24 cellular contexts compared by ENCODE assay signal in genomic region chr1:74368335-74368734, GRCh38.
"Had no signal": no experiment of that assay in that cellular context is flagged by ENCODE, and none has a peak within 500 bp of the region (broad histone marks: within the 10 kb centered on the region; RNA-seq: fewer than 3 reads in every experiment).

No MANE protein-coding gene starts in this region.

- H3K4me1 ChIP-seq: neural progenitor cell, upper lobe of left lung had no signal

- H3K4me3 Mint-ChIP-seq: activated B cell treated with CpG ODN at 0.5 μM for 24 hours; activated CD4-positive, alpha-beta T cell treated with anti-CD3 and anti-CD28 coated beads for 36 hours; activated naive CD4-positive, alpha-beta T cell treated with anti-CD3 and anti-CD28 coated beads, Interleukin-2, amount 10 ng/mL, durations not matched to agents 7 days and 5 days; activated T-cell treated with anti-CD3 and anti-CD28 coated beads, Interleukin-2, amount 50 U/mL, for 4 hours; brain; dendritic cell treated with granulocyte-macrophage colony-stimulating factor and Interleukin-4, amounts not matched to agents 40 ng/mL and 50 ng/mL, for 4 days; mesothelial cell of epicardium; naive thymus-derived CD8-positive, alpha-beta T cell; neural progenitor cell; T-helper 1 cell treated with Interleukin-12 subunit alpha and Interleukin-12 subunit beta and Interleukin-4 antibody, amounts not matched to agents 30 μg/mL and 1 μg/mL, for 36 hours had no signal

- H3K4me3 ChIP-seq: hepatocyte, neural progenitor cell, sigmoid colon, upper lobe of left lung had no signal

- H3K4me1 Mint-ChIP-seq: activated B cell treated with CpG ODN at 0.5 μM for 24 hours; activated CD4-positive, alpha-beta T cell treated with anti-CD3 and anti-CD28 coated beads for 36 hours; activated naive CD4-positive, alpha-beta T cell treated with anti-CD3 and anti-CD28 coated beads, Interleukin-2, amount 10 ng/mL, durations not matched to agents 7 days and 5 days; naive thymus-derived CD8-positive, alpha-beta T cell; neural progenitor cell had no signal

- H2AFZ ChIP-seq: hepatocyte, neural progenitor cell had no signal

- H3K36me3 ChIP-seq: neural progenitor cell, upper lobe of left lung had no signal

- H3K9me3 Mint-ChIP-seq: activated B cell treated with CpG ODN at 0.5 μM for 24 hours; activated naive CD4-positive, alpha-beta T cell treated with anti-CD3 and anti-CD28 coated beads, Interleukin-2, amount 10 ng/mL, durations not matched to agents 7 days and 5 days; activated T-cell treated with anti-CD3 and anti-CD28 coated beads, Interleukin-2, amount 50 U/mL, for 4 hours; dendritic cell treated with granulocyte-macrophage colony-stimulating factor and Interleukin-4, amounts not matched to agents 40 ng/mL and 50 ng/mL, for 4 days; T-helper 1 cell treated with Interleukin-12 subunit alpha and Interleukin-12 subunit beta and Interleukin-4 antibody, amounts not matched to agents 30 μg/mL and 1 μg/mL, for 36 hours had no signal

- DNase-seq: activated B cell treated with CpG ODN at 0.5 μM for 24 hours; activated CD4-positive, alpha-beta T cell treated with anti-CD3 and anti-CD28 coated beads for 36 hours; activated CD4-positive, alpha-beta T cell treated with anti-CD3 and anti-CD28 coated beads, Interleukin-2, amount 50 U/mL, for 4 hours; activated CD8-positive, alpha-beta memory T cell treated with anti-CD3 and anti-CD28 coated beads, Interleukin-2, amount 50 U/mL, for 48 hours; activated naive CD4-positive, alpha-beta T cell treated with anti-CD3 and anti-CD28 coated beads, Interleukin-2, amount 10 ng/mL, durations not matched to agents 7 days and 5 days; activated T-cell treated with anti-CD3 and anti-CD28 coated beads, Interleukin-2, amount 50 U/mL, for 4 hours; effector CD4-positive, alpha-beta T cell; foreskin melanocyte; left ventricle myocardium superior; mammary epithelial cell; naive thymus-derived CD8-positive, alpha-beta T cell; retina; sigmoid colon; stimulated activated CD4-positive, alpha-beta T cell treated with anti-CD3 and anti-CD28 coated beads, Interleukin-4, amount 100 ng/mL, for 4 hours; stimulated activated naive CD8-positive, alpha-beta T cell treated with anti-CD3 and anti-CD28 coated beads, Interleukin-15, Interleukin-2, amounts not matched to agents 100 U/mL and 50 U/mL, for 24 hours; T1000; upper lobe of left lung had no signal

- H3K27ac ChIP-seq: hepatocyte, neural progenitor cell, sigmoid colon, upper lobe of left lung had no signal

- H3K36me3 Mint-ChIP-seq: activated naive CD4-positive, alpha-beta T cell treated with anti-CD3 and anti-CD28 coated beads, Interleukin-2, amount 10 ng/mL, durations not matched to agents 7 days and 5 days; brain; mesothelial cell of epicardium; neural progenitor cell had no signal

- H3K27ac Mint-ChIP-seq: activated B cell treated with CpG ODN at 0.5 μM for 24 hours; activated CD4-positive, alpha-beta T cell treated with anti-CD3 and anti-CD28 coated beads for 36 hours; activated naive CD4-positive, alpha-beta T cell treated with anti-CD3 and anti-CD28 coated beads, Interleukin-2, amount 10 ng/mL, durations not matched to agents 7 days and 5 days; brain; dendritic cell treated with granulocyte-macrophage colony-stimulating factor and Interleukin-4, amounts not matched to agents 40 ng/mL and 50 ng/mL, for 4 days; mesothelial cell of epicardium; naive thymus-derived CD8-positive, alpha-beta T cell; neural progenitor cell; progenitor cell of endocrine pancreas; T-helper 1 cell treated with Interleukin-12 subunit alpha and Interleukin-12 subunit beta and Interleukin-4 antibody, amounts not matched to agents 30 μg/mL and 1 μg/mL, for 36 hours had no signal

- ATAC-seq: activated CD4-positive, alpha-beta T cell treated with anti-CD3 and anti-CD28 coated beads for 36 hours; activated T-cell treated with anti-CD3 and anti-CD28 coated beads, Interleukin-2, amount 50 U/mL, for 4 hours; left ventricle myocardium superior; naive thymus-derived CD8-positive, alpha-beta T cell; stimulated activated naive CD8-positive, alpha-beta T cell treated with anti-CD3 and anti-CD28 coated beads, Interleukin-15, Interleukin-2, amounts not matched to agents 100 U/mL and 50 U/mL, for 24 hours had no signal

- H3K27me3 Mint-ChIP-seq: activated B cell treated with CpG ODN at 0.5 μM for 24 hours; activated CD4-positive, alpha-beta T cell treated with anti-CD3 and anti-CD28 coated beads for 36 hours; activated naive CD4-positive, alpha-beta T cell treated with anti-CD3 and anti-CD28 coated beads, Interleukin-2, amount 10 ng/mL, durations not matched to agents 7 days and 5 days; brain; dendritic cell treated with granulocyte-macrophage colony-stimulating factor and Interleukin-4, amounts not matched to agents 40 ng/mL and 50 ng/mL, for 4 days; naive thymus-derived CD8-positive, alpha-beta T cell; progenitor cell of endocrine pancreas had no signal

- H3K4me2 ChIP-seq: hepatocyte, neural progenitor cell had no signal

- H3K27me3 ChIP-seq: hepatocyte, neural progenitor cell, sigmoid colon, upper lobe of left lung had no signal

- H3K79me2 ChIP-seq: hepatocyte had no signal
